8 cellular contexts compared by ENCODE assay signal in genomic region chr2:173963323-173963816, GRCh38. TPM values are rescaled to one million over a fixed set of nuclear protein-coding genes. Genes with fewer than 3 reads are reported as not detected.
DNase-seq lines count a peak whose midpoint lies in the region; ATAC-seq, FAIRE-seq and TF ChIP-seq lines count a peak whose summit lies in the region.

No MANE protein-coding gene starts in this region.

- H3K4me1 ChIP-seq in HUES6 (ENCODE audit: control insufficient read depth, insufficient read depth, low read length), result peaks cover 11% of the 10 kb centered on the region
- peaks cover 10 to 16% of the 10 kb centered on the region in 2 experiments for H3K4me1 ChIP-seq in K562 (replicated peaks in 1 of 2; ENCODE audit: control insufficient read depth in 2 of 2, insufficient read depth in 2 of 2, low read length in 2 of 2)

- no peaks in the 10 kb centered on the region; the same call in 1 of the 2 replicates for H4K20me1 ChIP-seq in K562 (replicated peaks; ENCODE audit: control insufficient read depth, insufficient read depth, low read length)

- in situ Hi-C loops in K562 (cut with MboI), result no loop called here

- TF ChIP-seq POLR2A in K562 (conservative IDR thresholded peaks at IDR 0.05), result no peak

- peak overlapping the region; percentile 74 for H2AFZ ChIP-seq in K562 (ENCODE audit: low read depth, low read length)

- under 1% methylated on average over 35 of the region's 44 CpGs for WGBS in K562 (ENCODE audit: insufficient coverage, low coverage, missing lambda C conversion rate)

- CTCF ChIA-PET in K562 (lab: Yijun Ruan, JAX; ENCODE audit: low intra/inter-chr PET ratio), result no interaction called here

- H3K9me1 ChIP-seq in K562 (ENCODE audit: control insufficient read depth, insufficient read depth, low read length), result no peaks in the 10 kb centered on the region

- H3K36me3 ChIP-seq in HUES6 (ENCODE audit: control insufficient read depth, insufficient read depth, low read length) (peaks cover 13% of the 10 kb centered on the region), K562 (ENCODE audit: control insufficient read depth, insufficient read depth, low read length) (peaks cover 21% of the 10 kb centered on the region)

- intact Hi-C loops in K562 (cut with micrococcal nuclease), result loop anchor here (5.0 to 10.0 kb wide), 3 partner anchors 74 to 371 kb away; partner anchors contain the start of genes OLA1 and SP9

- no TSS peak for BruUV-seq in K562 (replicated peaks; lab: Mats Ljungman, UMichigan)

- H3K27ac ChIP-seq in HUES6 (ENCODE audit: low read depth, low read length) (peak overlapping the region; percentile 97), K562 (ENCODE audit: extremely low read depth, low read depth, low read length) (peak overlapping the region; percentile 96)

- peak overlapping the region; percentile 76 for H3K4me2 ChIP-seq in K562 (ENCODE audit: insufficient read depth, low read length)

- peak; percentile 28 for ATAC-seq in GM21515 (IDR thresholded peaks at IDR 0.05; ENCODE audit: unreplicated experiment)
- ATAC-seq in K562, result peak; percentile 6

- FAIRE-seq in K562 (lab: Jason Lieb, UNC), result peak; percentile 69

- TF ChIP-seq RAD21 in K562 (CRISPR knock-in tag; conservative IDR thresholded peaks at IDR 0.05 in 1 of 2, IDR thresholded peaks at IDR 0.05 in 1 of 2), result no peak

- H3K9ac ChIP-seq in HUES6 (ENCODE audit: low read length), result peak overlapping the region; percentile 91
- H3K9ac ChIP-seq in K562 (ENCODE audit: insufficient read depth in 1 of 2, low read depth in 2 of 2, low read length in 2 of 2), result peak overlapping the region; percentile 79 to 96

- POLR2A ChIA-PET in K562 (lab: Yijun Ruan, JAX), result no interaction called here

- DNase-seq in NCI-H1436 (lab: John Stamatoyannopoulos, UW), result peak; percentile 64
- DNase-seq in NCI-H1436 treated with DMSO at 0.1 percent for 48 hours (lab: John Stamatoyannopoulos, UW), result no peak
- DNase-seq in RPMI8226, result peak; percentile 75
- DNase-seq in K562 (ENCODE audit: extremely low read depth in 1 of 4, low spot score in 3 of 4), result peak in 1 of 4 experiments; percentile 78
- DNase-seq in kidney glomerular epithelial cell (lab: John Stamatoyannopoulos, UW), result peak; percentile 40
- peak in 2 of 3 experiments; percentile 33 to 43 for DNase-seq in stimulated activated CD4-positive, alpha-beta T cell treated with anti-CD3 and anti-CD28 coated beads, TNF-alpha, amount 100 ng/mL, for 24 hours (ENCODE audit: low read depth in 3 of 3)

- H3K4me3 ChIP-seq in HUES6 (ENCODE audit: low read depth, low read length) (peak overlapping the region; percentile 96), K562 (peak overlapping the region; percentile 97)

- peaks cover 70% of the 10 kb centered on the region for H3K79me2 ChIP-seq in K562 (ENCODE audit: control insufficient read depth, insufficient read depth, low read length)

- H3K27me3 ChIP-seq in HUES6 (ENCODE audit: control insufficient read depth, insufficient read depth, low read length) (no peaks in the 10 kb centered on the region), K562 (ENCODE audit: control insufficient read depth in 2 of 2, insufficient read depth in 2 of 2, low read length in 2 of 2) (no peaks in the 10 kb centered on the region)

- TF ChIP-seq EP300 in K562 (IDR thresholded peaks at IDR 0.05; ENCODE audit: low read length), result no peak; the same call in 1 of the 2 replicates

- TF ChIP-seq CTCF in K562 (IDR thresholded peaks at IDR 0.05 in 2 of 3, conservative IDR thresholded peaks at IDR 0.05 in 1 of 3; ENCODE audit: insufficient read depth in 2 of 3, low read depth in 1 of 3, low read length in 3 of 3), result peak in 1 of 3 experiments; percentile 14; a peak in 1 of 6 replicates

- H3K9me3 ChIP-seq in HUES6 (ENCODE audit: control insufficient read depth, insufficient read depth, low read depth, low read length) (0 out of 2 replicates have a peak, but pooled peaks cover 2% of the 10 kb centered on the region), K562 (replicated peaks; ENCODE audit: control insufficient read depth, insufficient read depth, low read depth, low read length) (peaks cover 5% of the 10 kb centered on the region; the same call in 1 of the 2 replicates)

TF ChIP-seq in K562, 482 proteins besides CTCF, POLR2A, EP300 and RAD21 (continues in another document):
- TF ChIP-seq FOXK2 (conservative IDR thresholded peaks at IDR 0.05 in 1 of 2, IDR thresholded peaks at IDR 0.05 in 1 of 2; ENCODE audit: low read depth in 2 of 2), result no peak
- 0 out of 2 replicates have a peak, but pooled peaks have one; percentile 50 for TF ChIP-seq CEBPB (tag; IDR thresholded peaks at IDR 0.05)
- peak in 1 of 2 experiments; percentile 51; a peak in 2 of 4 replicates for TF ChIP-seq TEAD1 (CRISPR knock-in tag; IDR thresholded peaks at IDR 0.05)
- TF ChIP-seq LCOR (CRISPR knock-in tag; IDR thresholded peaks at IDR 0.05), result peak; percentile 82; the same call in 1 of the 2 replicates
- no peak for TF ChIP-seq RERE (CRISPR knock-in tag; IDR thresholded peaks at IDR 0.05; ENCODE audit: borderline replicate concordance)
- no peak for TF ChIP-seq BRD9 (IDR thresholded peaks at IDR 0.05; ENCODE audit: low read depth, partially characterized antibody)
- TF ChIP-seq ZNF57 (CRISPR knock-in tag; IDR thresholded peaks at IDR 0.05), result 0 out of 2 replicates have a peak, but pooled peaks have one; percentile 69
- TF ChIP-seq ZNF589 (CRISPR knock-in tag; IDR thresholded peaks at IDR 0.05; ENCODE audit: low read depth), result 0 out of 2 replicates have a peak, but pooled peaks have one; percentile 19
- TF ChIP-seq CREM (IDR thresholded peaks at IDR 0.05; ENCODE audit: low read depth), result no peak
- TF ChIP-seq ZNF512 (tag; IDR thresholded peaks at IDR 0.05), result no peak

RNA-seq across cellular contexts. Expression of gene SP3, which starts 1.8 kb away (rescaled TPM):
- 73.5 and 177 TPM in 2 replicates for total RNA-seq in K562 (2011; cell fraction: chromatin; rRNA removed; ENCODE audit: low replicate concordance)
- 36.0 and 43.8 TPM in 2 replicates for total RNA-seq in K562 (2011; cell fraction: nucleolus; rRNA removed)
- 64.0 and 89.2 TPM in 2 replicates for total RNA-seq in K562 (2011; cell fraction: nucleoplasm; rRNA removed)
- total RNA-seq in K562 (2014; rRNA removed) (75.2 and 83.9 TPM in 2 replicates), K562 (2014; rRNA removed; fragmentation: Illumina TruSeq; extraction: Trizol) (86.6 and 101 TPM in 2 replicates), K562 (2015; rRNA removed; fragmentation: Illumina TruSeq; extraction: Trizol) (102 and 106 TPM in 2 replicates), K562 (2021) (73.5 and 74.9 TPM in 2 replicates)
- polyA plus RNA-seq in K562 (2011; rRNA removed) (76.6 and 89.7 TPM in 2 replicates), K562 (2014; fragmentation: Illumina TruSeq; extraction: Trizol) (61.2 and 64.1 TPM in 2 replicates), K562 (2014; fragmentation: Nextera tagmentation; extraction: Ambion mirVana) (10 to 100 TPM; 12.0 to 13.1 TPM), K562 (2014; rRNA removed) (35.7 and 39.3 TPM in 2 replicates)
- polyA plus RNA-seq in K562 (2011; cell fraction: cytosol; rRNA removed), result 30.9 and 42.5 TPM in 2 replicates
- polyA plus RNA-seq in K562 (2011; cell fraction: nucleus; rRNA removed), result 55.4 and 76.5 TPM in 2 replicates
- polyA plus RNA-seq in K562 (2012), result 26.4 and 29.5 TPM in 2 replicates
- 171 and 198 TPM in 2 replicates for polyA minus RNA-seq in K562 (2011; rRNA and poly(A)+ RNA removed)
- polyA minus RNA-seq in K562 (2011; cell fraction: cytosol; rRNA and poly(A)+ RNA removed), result 52.7 and 58.2 TPM in 2 replicates
- 76.1 and 128 TPM in 2 replicates for polyA minus RNA-seq in K562 (2011; cell fraction: nucleus; rRNA and poly(A)+ RNA removed)
